ENCODE assay signal across 8 cellular contexts in the genomic region with DNA sequence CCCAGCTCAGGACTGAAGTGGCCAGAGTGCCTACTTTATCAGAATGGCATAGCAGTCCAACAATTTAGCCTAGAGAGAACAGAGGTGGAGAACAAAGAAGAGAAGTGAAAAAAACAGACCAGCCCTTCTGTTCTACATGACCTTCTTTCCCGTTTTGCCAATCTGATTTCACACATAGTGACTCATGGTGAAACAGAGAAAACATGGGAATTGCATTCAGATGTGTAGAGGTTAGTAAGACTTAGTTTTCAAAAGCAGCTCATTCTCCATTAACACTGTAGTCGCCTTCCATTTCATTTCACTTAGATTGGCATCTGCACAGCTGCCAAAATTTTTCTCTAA. TPM values are rescaled to one million over a fixed set of nuclear protein-coding genes. Genes with fewer than 3 reads are reported as not detected.
DNase-seq lines count a peak whose midpoint lies in the region; ATAC-seq and TF ChIP-seq lines count a peak whose summit lies in the region.

No MANE protein-coding gene starts in this region.

- peak overlapping the region; percentile 74 for H3K4me3 ChIP-seq in PC-9

- POLR2A ChIA-PET in activated CD4-positive, alpha-beta T cell treated with anti-CD3 and anti-CD28 coated beads, Interleukin-2, amount 10 ng/mL, durations not matched to agents 7 days and 5 days (lab: Charles Lee) = interaction anchor here (1.3 to 1.4 kb wide), 2 partner anchors 9 to 32 kb away, joined by 3 to 6 read pairs; partner anchors contain the start of gene TMF1
- POLR2A ChIA-PET in PC-9 (lab: Charles Lee; ENCODE audit: unreplicated experiment) = interaction anchor here (2.0 kb wide), 1 partner anchor 32 kb away, joined by 4 read pairs; the partner anchor contains the start of gene TMF1

- BruUV-seq in PC-9 (replicated peaks; lab: Mats Ljungman, UMichigan) = no TSS peak

- peaks cover 30% of the 10 kb centered on the region for H3K36me3 Mint-ChIP-seq in activated CD4-positive, alpha-beta T cell treated with anti-CD3 and anti-CD28 coated beads, Interleukin-2, amount 10 ng/mL, durations not matched to agents 7 days and 5 days (ENCODE audit: low read depth)
- peaks cover 10% of the 10 kb centered on the region for H3K36me3 Mint-ChIP-seq in effector memory CD8-positive, alpha-beta T cell (ENCODE audit: insufficient read depth)

- H4K20me1 ChIP-seq in PC-9 (ENCODE audit: insufficient read depth) = no peaks in the 10 kb centered on the region

- TF ChIP-seq CTCF in PC-9 (conservative IDR thresholded peaks at IDR 0.05) = no peak

- intact Hi-C loops in PC-9 (cut with micrococcal nuclease; ENCODE audit: unreplicated experiment) (loop anchor here (1.0 to 10.0 kb wide), 3 partner anchors 33 to 151 kb away; no protein-coding TSS in a partner anchor), head of caudate nucleus (cut with DNase I) (loop anchor here (2.0 kb wide), 1 partner anchor 33 kb away; no protein-coding TSS in a partner anchor)

- 0 out of 2 replicates have a peak, but pooled peaks cover 4% of the 10 kb centered on the region for H3K36me3 ChIP-seq in PC-9 (ENCODE audit: low read depth)

- CTCF ChIA-PET in activated CD4-positive, alpha-beta T cell treated with anti-CD3 and anti-CD28 coated beads, Interleukin-2, amount 10 ng/mL, durations not matched to agents 7 days and 5 days (lab: Charles Lee) = interaction anchor here (0.8 to 2.3 kb wide), 9 partner anchors 9 to 85 kb away, joined by 3 to 7 read pairs (median 4); no protein-coding TSS in a partner anchor
- CTCF ChIA-PET in PC-9 (lab: Charles Lee) = no interaction called here

- H3K27ac ChIP-seq in PC-9 = peak overlapping the region; percentile 94

- no peak for ATAC-seq in effector memory CD8-positive, alpha-beta T cell (replicated peaks)
- no peak for ATAC-seq in GM21381 (IDR thresholded peaks at IDR 0.05; ENCODE audit: unreplicated experiment)

- H3K9me3 ChIP-seq in PC-9 (ENCODE audit: insufficient read depth, low read depth) = no peaks in the 10 kb centered on the region

- H3K4me3 Mint-ChIP-seq in activated CD4-positive, alpha-beta T cell treated with anti-CD3 and anti-CD28 coated beads, Interleukin-2, amount 10 ng/mL, durations not matched to agents 7 days and 5 days = peak overlapping the region; percentile 100
- peak overlapping the region; percentile 96 to 97 for H3K4me3 Mint-ChIP-seq in effector memory CD8-positive, alpha-beta T cell

- no peaks in the 10 kb centered on the region for H3K9me3 Mint-ChIP-seq in activated CD4-positive, alpha-beta T cell treated with anti-CD3 and anti-CD28 coated beads, Interleukin-2, amount 10 ng/mL, durations not matched to agents 7 days and 5 days
- no peaks in the 10 kb centered on the region for H3K9me3 Mint-ChIP-seq in effector memory CD8-positive, alpha-beta T cell

- peaks cover 41% of the 10 kb centered on the region for H3F3A ChIP-seq in PC-9 (ENCODE audit: insufficient read depth, low read depth)

- H3K4me1 Mint-ChIP-seq in activated CD4-positive, alpha-beta T cell treated with anti-CD3 and anti-CD28 coated beads, Interleukin-2, amount 10 ng/mL, durations not matched to agents 7 days and 5 days = peaks cover 60% of the 10 kb centered on the region
- peaks cover 41 to 64% of the 10 kb centered on the region in 2 donors for H3K4me1 Mint-ChIP-seq in effector memory CD8-positive, alpha-beta T cell (ENCODE audit: low read depth in 2 of 2)

- peaks cover 41% of the 10 kb centered on the region for H3K79me2 ChIP-seq in PC-9 (ENCODE audit: low read depth)

- peak overlapping the region; percentile 99 for H3K4me2 ChIP-seq in PC-9

- H3K27me3 ChIP-seq in PC-9 (ENCODE audit: insufficient read depth, low read depth) = no peaks in the 10 kb centered on the region

- peak overlapping the region; percentile 97 for H3K27ac Mint-ChIP-seq in activated CD4-positive, alpha-beta T cell treated with anti-CD3 and anti-CD28 coated beads, Interleukin-2, amount 10 ng/mL, durations not matched to agents 7 days and 5 days
- H3K27ac Mint-ChIP-seq in effector memory CD8-positive, alpha-beta T cell = peak overlapping the region; percentile 95 to 96

- peak overlapping the region; percentile 79; the same call in 1 of the 2 replicates for H2AFZ ChIP-seq in PC-9

- DNase-seq in activated CD4-positive, alpha-beta T cell treated with anti-CD3 and anti-CD28 coated beads, Interleukin-2, amount 10 ng/mL, durations not matched to agents 7 days and 5 days = no peak
- no peak for DNase-seq in activated CD4-positive, alpha-beta T cell treated with anti-CD3 and anti-CD28 coated beads, Interleukin-2, amount 50 U/mL, for 1 hour
- DNase-seq in PC-9 = peak in 1 of 2 experiments; percentile 62
- no peak for DNase-seq in effector memory CD8-positive, alpha-beta T cell
- DNase-seq in myocyte (ENCODE audit: low read depth) = peak; percentile 78
- no peak for DNase-seq in head of caudate nucleus
- no peak for DNase-seq in anterior cingulate cortex (lab: John Stamatoyannopoulos, UW)

- no peaks in the 10 kb centered on the region for H3K9me2 ChIP-seq in PC-9 (ENCODE audit: insufficient read depth)

- H3K4me1 ChIP-seq in PC-9 (replicated peaks; ENCODE audit: insufficient read depth) = peaks cover 72% of the 10 kb centered on the region

- no peaks in the 10 kb centered on the region for H3K27me3 Mint-ChIP-seq in activated CD4-positive, alpha-beta T cell treated with anti-CD3 and anti-CD28 coated beads, Interleukin-2, amount 10 ng/mL, durations not matched to agents 7 days and 5 days
- H3K27me3 Mint-ChIP-seq in effector memory CD8-positive, alpha-beta T cell = no peaks in the 10 kb centered on the region

RNA-seq across cellular contexts. Expression of gene ARL6IP5, which starts 0.4 kb away (rescaled TPM):
- 100 to 1,000 TPM; 154 to 156 TPM for total RNA-seq in activated CD4-positive, alpha-beta T cell treated with anti-CD3 and anti-CD28 coated beads, Interleukin-2, amount 10 ng/mL, durations not matched to agents 7 days and 5 days
- 35.6 and 45.7 TPM in 2 replicates for total RNA-seq in PC-9 (2021)
- 275 and 433 TPM in 2 replicates for total RNA-seq in myocyte
- polyA plus RNA-seq in myocyte (2012) = 142 TPM

RNA-seq across cellular contexts. Expression of gene UBA3, which starts 4.1 kb away (rescaled TPM):
- 10 to 100 TPM; 81.1 to 88.9 TPM for total RNA-seq in activated CD4-positive, alpha-beta T cell treated with anti-CD3 and anti-CD28 coated beads, Interleukin-2, amount 10 ng/mL, durations not matched to agents 7 days and 5 days
- total RNA-seq in PC-9 (2021) (75.3 and 88.8 TPM in 2 replicates), myocyte (69.4 and 82.5 TPM in 2 replicates)
- polyA plus RNA-seq in myocyte (2012) = 41.5 TPM

RNA-seq across cellular contexts. Expression of gene TMF1, which starts 32.2 kb away (rescaled TPM):
- 10 to 100 TPM; 43.0 to 43.5 TPM for total RNA-seq in activated CD4-positive, alpha-beta T cell treated with anti-CD3 and anti-CD28 coated beads, Interleukin-2, amount 10 ng/mL, durations not matched to agents 7 days and 5 days
- total RNA-seq in PC-9 (2021) = 34.5 and 35.5 TPM in 2 replicates
- 24.9 and 37.6 TPM in 2 replicates for total RNA-seq in myocyte
- polyA plus RNA-seq in myocyte (2012) = 11.2 TPM

RNA-seq across cellular contexts. Expression of gene LMOD3, which starts 38.1 kb away (rescaled TPM):
- not detected for total RNA-seq in activated CD4-positive, alpha-beta T cell treated with anti-CD3 and anti-CD28 coated beads, Interleukin-2, amount 10 ng/mL, durations not matched to agents 7 days and 5 days
- not detected in 2 replicates for total RNA-seq in PC-9 (2021)
- 71.3 and 168 TPM in 2 replicates for total RNA-seq in myocyte
- polyA plus RNA-seq in myocyte (2012) = 12.5 TPM
